Comparison of ENCODE assay signal across 20 cellular contexts in genomic region chr5:133140311-133140710, GRCh38.
"Had no signal": no experiment of that assay in that cellular context is flagged by ENCODE, and none has a peak within 500 bp of the region (broad histone marks: within the 10 kb centered on the region; RNA-seq: fewer than 3 reads in every experiment).

No MANE protein-coding gene starts in this region.

- H3K4me3 Mint-ChIP-seq: activated naive CD4-positive, alpha-beta T cell treated with anti-CD3 and anti-CD28 coated beads for 36 hours; activated naive CD8-positive, alpha-beta T cell; activated T-helper 1 cell treated with anti-CD3 and anti-CD28 coated beads, Interleukin-12 subunit alpha, Interleukin-12 subunit beta, Interleukin-2, Interleukin-4 antibody, amounts not matched to agents 30 ng/mL and 10 ng/mL and 1 ng/mL, durations not matched to agents 14 hours and 24 hours and 36 hours; brain; T-helper 1 cell treated with Interleukin-12 subunit alpha and Interleukin-12 subunit beta and Interleukin-4 antibody, amounts not matched to agents 30 μg/mL and 1 μg/mL, for 36 hours had no signal

- H3K27ac ChIP-seq: PC-9 had no signal

- H3K36me3 Mint-ChIP-seq: brain had no signal

- H3K4me2 ChIP-seq: PC-9 had no signal

- H3K27ac Mint-ChIP-seq: activated naive CD4-positive, alpha-beta T cell treated with anti-CD3 and anti-CD28 coated beads for 36 hours; activated naive CD8-positive, alpha-beta T cell; activated T-helper 1 cell treated with anti-CD3 and anti-CD28 coated beads, Interleukin-12 subunit alpha, Interleukin-12 subunit beta, Interleukin-2, Interleukin-4 antibody, amounts not matched to agents 30 ng/mL and 10 ng/mL and 1 ng/mL, durations not matched to agents 14 hours and 24 hours and 36 hours; brain; T-helper 1 cell treated with Interleukin-12 subunit alpha and Interleukin-12 subunit beta and Interleukin-4 antibody, amounts not matched to agents 30 μg/mL and 1 μg/mL, for 36 hours had no signal

- H3K4me1 Mint-ChIP-seq: brain had no signal

- DNase-seq: activated CD4-positive, alpha-beta T cell treated with anti-CD3 and anti-CD28 coated beads for 4 hours; activated gamma-delta T cell; activated naive CD4-positive, alpha-beta T cell treated with anti-CD3 and anti-CD28 coated beads for 36 hours; activated T-cell treated with anti-CD3 and anti-CD28 coated beads, Interleukin-2, amount 50 U/mL, for 1 hour; amygdala; IMR-90; Kasumi-1; KBM-7; NCI-H1105 treated with DMSO at 0.1 percent for 48 hours; NCI-H1436 treated with DMSO at 0.1 percent for 48 hours; NCI-H187 treated with DMSO at 0.1 percent for 48 hours; NCI-H2081 treated with DMSO at 0.1 percent for 48 hours; NCI-H446; NCI-H524; PC-9; SHP77 treated with DMSO at 0.1 percent for 48 hours had no signal

- H3K27me3 Mint-ChIP-seq: activated naive CD8-positive, alpha-beta T cell had no signal

- H2AFZ ChIP-seq: PC-9 had no signal

- H3K4me3 ChIP-seq: PC-9 had no signal
